In the genomic region with DNA sequence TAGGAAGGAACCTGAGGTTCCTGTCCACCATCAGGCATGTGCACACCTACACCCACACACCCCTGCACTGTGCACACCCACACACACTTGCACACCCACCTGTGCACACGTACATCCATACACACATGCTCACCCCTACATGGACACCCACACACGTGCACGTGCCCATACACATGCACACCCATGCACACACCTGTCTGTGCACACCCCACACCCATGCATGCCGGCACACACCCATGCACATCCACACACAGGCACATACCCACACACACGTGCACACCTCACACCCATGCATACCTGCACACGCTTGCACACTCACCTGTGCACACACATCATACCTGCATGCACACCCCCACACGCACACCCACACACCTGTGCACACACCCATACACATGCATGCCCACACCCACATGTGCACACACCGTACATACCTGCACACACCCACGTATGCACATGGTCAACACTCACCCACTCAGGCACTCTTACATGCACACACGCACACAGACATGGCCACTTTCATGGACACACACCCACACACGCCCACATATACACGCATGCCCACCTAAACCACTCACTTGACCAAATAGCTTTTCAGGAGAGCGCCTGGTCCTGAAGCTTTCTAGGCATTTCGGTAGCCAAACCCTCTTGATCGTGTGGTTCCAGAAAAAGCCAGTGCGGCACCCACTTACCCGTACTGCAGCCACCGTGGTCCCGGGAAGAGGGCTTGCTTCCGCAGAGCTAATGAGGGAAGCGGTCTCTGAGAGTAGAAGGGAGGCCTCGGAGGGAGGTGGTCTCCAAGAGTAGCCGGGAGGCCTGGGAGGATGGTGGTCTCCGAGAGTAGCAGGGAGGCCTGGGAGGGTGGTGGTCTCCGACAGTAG, we compare ENCODE assay signal across 22 cellular contexts. TPM values are rescaled to one million over a fixed set of nuclear protein-coding genes. Genes with fewer than 3 reads are reported as not detected.
A peak's percentile ranks its signal among the peaks of the same experiment; 100 is the strongest.
DNase-seq lines count a peak whose midpoint lies in the region; ATAC-seq and TF ChIP-seq lines count a peak whose summit lies in the region.
"Had no signal": no experiment of that assay in that cellular context is flagged by ENCODE, and none has a peak within 500 bp of the region (broad histone marks: within the 10 kb centered on the region; RNA-seq: fewer than 3 reads in every experiment).

No MANE protein-coding gene starts in this region.

- no peak overlapping the region for H3K4me2 ChIP-seq in osteoblast (ENCODE audit: insufficient read depth, low read length)

- H3K27ac Mint-ChIP-seq in CD4-positive, alpha-beta memory T cell = peak overlapping the region in 4 of 7 donors; percentile 19 to 75 (median 43)
- peak overlapping the region; percentile 42 for H3K27ac Mint-ChIP-seq in endothelial cell (ENCODE audit: unreplicated experiment)
- H3K27ac Mint-ChIP-seq: activated naive CD4-positive, alpha-beta T cell treated with anti-CD3 and anti-CD28 coated beads, Interleukin-2, amount 50 U/mL, for 72 hours; HFFc6 had no signal

- intact Hi-C loops in CD4-positive, alpha-beta memory T cell (cut with micrococcal nuclease) = no loop called here

- peak overlapping the region in 3 of 8 donors; percentile 11 to 46 (median 36) for H3K4me3 Mint-ChIP-seq in CD4-positive, alpha-beta memory T cell
- no peak overlapping the region for H3K4me3 Mint-ChIP-seq in endothelial cell (ENCODE audit: unreplicated experiment)
- H3K4me3 Mint-ChIP-seq: HFFc6 had no signal

- no peaks in the 10 kb centered on the region for H3K27me3 Mint-ChIP-seq in CD4-positive, alpha-beta memory T cell
- H3K27me3 Mint-ChIP-seq in endothelial cell (ENCODE audit: unreplicated experiment) = peaks cover 24% of the 10 kb centered on the region

- no peak for ATAC-seq in GM19452 (IDR thresholded peaks at IDR 0.05; ENCODE audit: unreplicated experiment)

- no peaks in the 10 kb centered on the region for H4K20me1 ChIP-seq in osteoblast (ENCODE audit: insufficient read depth, low read length)

- peaks cover 19% of the 10 kb centered on the region for H3K4me1 ChIP-seq in CD4-positive, alpha-beta memory T cell (ENCODE audit: insufficient read depth, low read length)
- H3K4me1 ChIP-seq in HEK293 (ENCODE audit: control insufficient read depth, insufficient read depth, low read length) = peaks cover 5% of the 10 kb centered on the region; the same call in 1 of the 2 replicates
- no peaks in the 10 kb centered on the region for H3K4me1 ChIP-seq in osteoblast (ENCODE audit: insufficient read depth, low read length)

- H3K9me3 Mint-ChIP-seq in CD4-positive, alpha-beta memory T cell = peaks cover 0 to 4% (median 0%) of the 10 kb centered on the region in 8 donors
- no peaks in the 10 kb centered on the region for H3K9me3 Mint-ChIP-seq in endothelial cell (ENCODE audit: unreplicated experiment)
- H3K9me3 Mint-ChIP-seq: activated naive CD4-positive, alpha-beta T cell treated with anti-CD3 and anti-CD28 coated beads, Interleukin-2, amount 50 U/mL, for 72 hours had no signal

- no peak overlapping the region for H3K27ac ChIP-seq in CD4-positive, alpha-beta memory T cell (ENCODE audit: low read depth, low read length)
- no peak overlapping the region for H3K27ac ChIP-seq in HEK293 (ENCODE audit: extremely low read depth, low read depth, low read length)
- H3K27ac ChIP-seq in osteoblast (ENCODE audit: low read depth, low read length) = no peak overlapping the region
- H3K27ac ChIP-seq: GM23248, upper lobe of right lung had no signal

- CTCF ChIA-PET in CD4-positive, alpha-beta memory T cell (lab: Charles Lee; ENCODE audit: partially characterized antibody) = interaction anchor here (0.9 to 3.6 kb wide), 6 partner anchors 122 to 263 kb away, joined by 3 to 38 read pairs (median 6); no protein-coding TSS in a partner anchor
- CTCF ChIA-PET in HEK293 (lab: Yijun Ruan, JAX) = interaction anchor here (0.6 to 3.5 kb wide), 9 partner anchors 11 to 361 kb away, joined by 3 to 22 read pairs (median 9); no protein-coding TSS in a partner anchor

- no peaks in the 10 kb centered on the region for H3K27me3 ChIP-seq in CD4-positive, alpha-beta memory T cell (ENCODE audit: insufficient read depth, low read length)
- peaks cover 22% of the 10 kb centered on the region for H3K27me3 ChIP-seq in osteoblast (ENCODE audit: insufficient read depth, low read length)
- H3K27me3 ChIP-seq: upper lobe of right lung had no signal

- peaks cover 13 to 35% (median 24%) of the 10 kb centered on the region in 4 donors for H3K4me1 Mint-ChIP-seq in CD4-positive, alpha-beta memory T cell
- peaks cover 11% of the 10 kb centered on the region for H3K4me1 Mint-ChIP-seq in endothelial cell (ENCODE audit: unreplicated experiment)

- H2AFZ ChIP-seq in osteoblast (ENCODE audit: low read length) = no peak overlapping the region

- H3K36me3 ChIP-seq in CD4-positive, alpha-beta memory T cell (ENCODE audit: insufficient read depth, low read length) = no peaks in the 10 kb centered on the region
- no peaks in the 10 kb centered on the region for H3K36me3 ChIP-seq in HEK293 (ENCODE audit: control insufficient read depth in 2 of 2, insufficient read depth in 1 of 2, low read length in 2 of 2)
- H3K36me3 ChIP-seq in osteoblast (ENCODE audit: insufficient read depth, low read length) = no peaks in the 10 kb centered on the region
- H3K36me3 ChIP-seq: upper lobe of right lung had no signal

- POLR2A ChIA-PET in CD4-positive, alpha-beta memory T cell (lab: Charles Lee; ENCODE audit: partially characterized antibody) = interaction anchor here (0.9 kb wide), 1 partner anchor 155 kb away, joined by 3 read pairs; no protein-coding TSS in a partner anchor
- POLR2A ChIA-PET in HEK293 (lab: Yijun Ruan, JAX) = no interaction called here

- H3K79me2 ChIP-seq in osteoblast (ENCODE audit: insufficient read depth, low read length) = no peaks in the 10 kb centered on the region

- DNase-seq in CD4-positive, alpha-beta memory T cell = no peak
- DNase-seq in endothelial cell (ENCODE audit: low spot score) = no peak
- peak; percentile 47 for DNase-seq in osteoblast (ENCODE audit: insufficient read length, low spot score, missing footprints)
- DNase-seq in NCI-H1092 (lab: John Stamatoyannopoulos, UW) = no peak
- DNase-seq in NCI-H226 = no peak
- DNase-seq: activated CD4-positive, alpha-beta T cell treated with anti-CD3 and anti-CD28 coated beads, Interleukin-2, amount 50 U/mL, for 4 hours; cerebellar nuclear complex; DMS 273 treated with DMSO at 0.1 percent for 48 hours; EL; HFFc6; KBM-7; mammary epithelial cell; NCI-H2029 treated with DMSO at 0.1 percent for 48 hours; stimulated activated CD8-positive, alpha-beta memory T cell treated with anti-CD3 and anti-CD28 coated beads, Interleukin-4, amount 100 ng/mL, for 48 hours; SW 1271; upper lobe of right lung had no signal

- no peak for TF ChIP-seq CTCF in HEK293 (tag by site-specific recombination; IDR thresholded peaks at IDR 0.05)
- no peak for TF ChIP-seq CTCF in endothelial cell (IDR thresholded peaks at IDR 0.05; ENCODE audit: unreplicated experiment)
- no peak for TF ChIP-seq CTCF in osteoblast (IDR thresholded peaks at IDR 0.05; ENCODE audit: extremely low read depth, low read depth, low read length)

- peaks cover 0 to 3% of the 10 kb centered on the region in 2 donors for H3K36me3 Mint-ChIP-seq in CD4-positive, alpha-beta memory T cell
- peaks cover 3% of the 10 kb centered on the region for H3K36me3 Mint-ChIP-seq in endothelial cell (ENCODE audit: low read depth, unreplicated experiment)
- H3K36me3 Mint-ChIP-seq: activated naive CD4-positive, alpha-beta T cell treated with anti-CD3 and anti-CD28 coated beads, Interleukin-2, amount 50 U/mL, for 72 hours; CD14-positive monocyte had no signal

- H3K4me3 ChIP-seq in CD4-positive, alpha-beta memory T cell (ENCODE audit: low read length in 2 of 2) = no peak overlapping the region
- H3K4me3 ChIP-seq in HEK293 (ENCODE audit: low read depth, low read length) (no peak overlapping the region), osteoblast (ENCODE audit: insufficient read depth, low read length) (no peak overlapping the region)
- H3K4me3 ChIP-seq: GM12878 had no signal

- H3K9me3 ChIP-seq in CD4-positive, alpha-beta memory T cell (ENCODE audit: control insufficient read depth in 1 of 2, low read length in 2 of 2) = no peaks in the 10 kb centered on the region
- no peaks in the 10 kb centered on the region for H3K9me3 ChIP-seq in HEK293 (ENCODE audit: control insufficient read depth, insufficient read depth, low read depth, low read length)
- H3K9me3 ChIP-seq in osteoblast (ENCODE audit: low read depth, low read length) = no peaks in the 10 kb centered on the region
- H3K9me3 ChIP-seq: upper lobe of right lung had no signal

TF ChIP-seq in HEK293, 187 proteins besides CTCF, POLR2A, EP300 and RAD21 (continues in another document):
- TF ChIP-seq ZNF514 (tag by site-specific recombination; IDR thresholded peaks at IDR 0.05) = no peak
- TF ChIP-seq, protein P1, sequence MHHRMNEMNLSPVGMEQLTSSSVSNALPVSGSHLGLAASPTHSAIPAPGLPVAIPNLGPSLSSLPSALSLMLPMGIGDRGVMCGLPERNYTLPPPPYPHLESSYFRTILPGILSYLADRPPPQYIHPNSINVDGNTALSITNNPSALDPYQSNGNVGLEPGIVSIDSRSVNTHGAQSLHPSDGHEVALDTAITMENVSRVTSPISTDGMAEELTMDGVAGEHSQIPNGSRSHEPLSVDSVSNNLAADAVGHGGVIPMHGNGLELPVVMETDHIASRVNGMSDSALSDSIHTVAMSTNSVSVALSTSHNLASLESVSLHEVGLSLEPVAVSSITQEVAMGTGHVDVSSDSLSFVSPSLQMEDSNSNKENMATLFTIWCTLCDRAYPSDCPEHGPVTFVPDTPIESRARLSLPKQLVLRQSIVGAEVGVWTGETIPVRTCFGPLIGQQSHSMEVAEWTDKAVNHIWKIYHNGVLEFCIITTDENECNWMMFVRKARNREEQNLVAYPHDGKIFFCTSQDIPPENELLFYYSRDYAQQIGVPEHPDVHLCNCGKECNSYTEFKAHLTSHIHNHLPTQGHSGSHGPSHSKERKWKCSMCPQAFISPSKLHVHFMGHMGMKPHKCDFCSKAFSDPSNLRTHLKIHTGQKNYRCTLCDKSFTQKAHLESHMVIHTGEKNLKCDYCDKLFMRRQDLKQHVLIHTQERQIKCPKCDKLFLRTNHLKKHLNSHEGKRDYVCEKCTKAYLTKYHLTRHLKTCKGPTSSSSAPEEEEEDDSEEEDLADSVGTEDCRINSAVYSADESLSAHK (tag by site-specific recombination; IDR thresholded peaks at IDR 0.05) = no peak
- no peak for TF ChIP-seq ZNF157 (tag by site-specific recombination; IDR thresholded peaks at IDR 0.05)

RNA-seq across cellular contexts. Expression of a gene that starts 36.7 kb away (rescaled TPM):
- total RNA-seq in CD4-positive, alpha-beta memory T cell = 10 to 100 TPM; 86.0 to 87.4 TPM
- polyA plus RNA-seq in CD4-positive, alpha-beta memory T cell = 10 to 100 TPM; 34.1 to 59.2 TPM
- 86.6 TPM for total RNA-seq in endothelial cell (ENCODE audit: unreplicated experiment)
- total RNA-seq in osteoblast = 134 and 139 TPM in 2 replicates
